In the genomic region with DNA sequence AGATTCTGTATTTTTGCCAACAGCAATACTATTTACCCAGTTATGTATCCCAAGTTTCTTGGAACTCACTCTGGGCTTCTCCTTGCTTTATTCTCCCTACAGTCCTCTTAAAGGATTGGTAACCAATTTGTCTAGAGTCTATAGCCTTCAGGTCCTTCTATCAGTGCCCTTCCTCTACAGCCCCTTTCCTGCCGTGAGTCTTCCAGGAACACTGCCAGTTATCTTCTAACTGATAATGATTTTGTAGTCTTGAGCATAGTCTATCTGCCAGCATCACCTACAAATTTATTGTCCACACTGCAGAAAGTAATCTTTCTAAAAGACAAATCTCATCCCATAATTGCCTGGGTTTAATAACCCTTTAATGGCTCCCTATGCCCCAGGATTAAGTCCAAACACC, we compare ENCODE assay signal across 13 cellular contexts.
"Had no signal": no experiment of that assay in that cellular context is flagged by ENCODE, and none has a peak within 500 bp of the region (broad histone marks: within the 10 kb centered on the region; RNA-seq: fewer than 3 reads in every experiment).

No MANE protein-coding gene starts in this region.

- H3K27me3 Mint-ChIP-seq: brain; stimulated activated memory B cell treated with anti-CD40 and anti-IgM and Interleukin-4, amounts not matched to agents 10 μg/mL and 1 μg/mL and 100 μg/mL, for 72 hours had no signal

- H3K27ac Mint-ChIP-seq: brain; nephron; stimulated activated memory B cell treated with anti-CD40 and anti-IgM and Interleukin-4, amounts not matched to agents 10 μg/mL and 1 μg/mL and 100 μg/mL, for 72 hours had no signal

- H3K4me3 Mint-ChIP-seq: nephron; stimulated activated memory B cell treated with anti-CD40 and anti-IgM and Interleukin-4, amounts not matched to agents 10 μg/mL and 1 μg/mL and 100 μg/mL, for 72 hours had no signal

- H3K4me1 Mint-ChIP-seq: nephron had no signal

- ATAC-seq: left lobe of liver; stimulated activated memory B cell treated with anti-CD40 and anti-IgM and Interleukin-4, amounts not matched to agents 10 μg/mL and 1 μg/mL and 100 μg/mL, for 72 hours had no signal

- H3K9me3 Mint-ChIP-seq: brain, nephron had no signal

- DNase-seq: activated CD4-positive, CD25-positive, alpha-beta regulatory T cell; activated effector memory CD4-positive, alpha-beta T cell treated with anti-CD3 and anti-CD28 coated beads, Interleukin-2, amount 50 U/mL, for 16 hours; anterior cingulate cortex; caudate nucleus; hypothalamus; sigmoid colon; stimulated activated CD4-positive, alpha-beta T cell treated with anti-CD3 and anti-CD28 coated beads, Interleukin-4, amount 100 ng/mL, for 24 hours; SW 1271; tibial artery had no signal
